ENCODE assay signal across 8 cellular contexts in the genomic region with DNA sequence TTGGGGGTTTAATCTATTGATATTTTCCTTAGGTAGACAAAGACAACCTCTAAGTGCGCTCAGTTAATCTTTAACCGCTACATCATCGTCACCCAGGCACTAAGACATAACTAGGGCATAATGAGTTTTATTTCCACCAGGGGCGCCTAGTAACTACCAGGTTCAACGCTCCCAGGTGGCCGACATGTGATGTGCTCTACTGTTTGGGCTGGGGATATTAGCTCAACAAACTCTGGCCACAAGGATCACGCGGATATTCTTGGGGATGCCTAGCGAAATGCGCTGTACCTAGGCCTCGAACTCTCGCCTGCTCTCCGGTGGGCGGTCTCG. TPM values are rescaled to one million over a fixed set of nuclear protein-coding genes. Genes with fewer than 3 reads are reported as not detected.
A peak's percentile ranks its signal among the peaks of the same experiment; 100 is the strongest.
DNase-seq lines count a peak whose midpoint lies in the region; ATAC-seq and TF ChIP-seq lines count a peak whose summit lies in the region.

No MANE protein-coding gene starts in this region.

- CTCF ChIA-PET in GM10248 (lab: Yijun Ruan, JAX): interaction anchor here (0.5 to 1.2 kb wide), 8 partner anchors 9 to 157 kb away, joined by 3 to 6 read pairs (median 3); no protein-coding TSS in a partner anchor

- H3K27me3 ChIP-seq in body of pancreas (no peaks in the 10 kb centered on the region), kidney epithelial cell (ENCODE audit: control insufficient read depth, insufficient read depth, low read length) (no peaks in the 10 kb centered on the region)

- H3K27ac Mint-ChIP-seq in stimulated activated memory B cell treated with anti-CD40 and anti-IgM and Interleukin-4, amounts not matched to agents 10 μg/mL and 1 μg/mL and 100 μg/mL, for 72 hours: peak overlapping the region; percentile 97

- H3K4me3 Mint-ChIP-seq in stimulated activated memory B cell treated with anti-CD40 and anti-IgM and Interleukin-4, amounts not matched to agents 10 μg/mL and 1 μg/mL and 100 μg/mL, for 72 hours: peak overlapping the region; percentile 97

- H3K4me3 ChIP-seq in body of pancreas (peak overlapping the region; percentile 68), kidney epithelial cell (ENCODE audit: low read depth, low read length) (peak overlapping the region; percentile 67)

- no peaks in the 10 kb centered on the region for H3K9me3 ChIP-seq in body of pancreas

- no peak for TF ChIP-seq POLR2A in body of pancreas (IDR thresholded peaks at IDR 0.05)

- H3K36me3 ChIP-seq in body of pancreas (replicated peaks in 1 of 2; ENCODE audit: insufficient read depth in 1 of 2, low read depth in 2 of 2) (no peaks in the 10 kb centered on the region), kidney epithelial cell (ENCODE audit: control insufficient read depth, insufficient read depth, low read length) (no peaks in the 10 kb centered on the region)

- POLR2A ChIA-PET in GM10248 (lab: Yijun Ruan, JAX): interaction anchor here (0.7 kb wide), 1 partner anchor 152 kb away, joined by 3 read pairs; a partner anchor contains a TSS

- intact Hi-C loops in body of pancreas (cut with DNase I): no loop called here

- ATAC-seq in GM21619 (IDR thresholded peaks at IDR 0.05; ENCODE audit: unreplicated experiment) (peak; percentile 43), body of pancreas (peak; percentile 51)
- ATAC-seq in stimulated activated memory B cell treated with anti-CD40 and anti-IgM and Interleukin-4, amounts not matched to agents 10 μg/mL and 1 μg/mL and 100 μg/mL, for 72 hours: peak; percentile 73

- TF ChIP-seq CTCF in GM10248 (IDR thresholded peaks at IDR 0.05; ENCODE audit: control extremely low read depth, extremely low read depth, low read depth, missing control alignments): peak; percentile 44
- TF ChIP-seq CTCF in body of pancreas (IDR thresholded peaks at IDR 0.05): peak in 6 of 7 experiments; percentile 11 to 74 (median 62)
- TF ChIP-seq CTCF in kidney epithelial cell (IDR thresholded peaks at IDR 0.05; ENCODE audit: insufficient read depth, low read length, poor library complexity, severe bottlenecking): peak; percentile 53

- H3K4me1 ChIP-seq in body of pancreas: peaks cover 37% of the 10 kb centered on the region

- H3K9me3 Mint-ChIP-seq in stimulated activated memory B cell treated with anti-CD40 and anti-IgM and Interleukin-4, amounts not matched to agents 10 μg/mL and 1 μg/mL and 100 μg/mL, for 72 hours: no peaks in the 10 kb centered on the region

- H3K27me3 Mint-ChIP-seq in stimulated activated memory B cell treated with anti-CD40 and anti-IgM and Interleukin-4, amounts not matched to agents 10 μg/mL and 1 μg/mL and 100 μg/mL, for 72 hours: no peaks in the 10 kb centered on the region

- H3K4me1 Mint-ChIP-seq in stimulated activated memory B cell treated with anti-CD40 and anti-IgM and Interleukin-4, amounts not matched to agents 10 μg/mL and 1 μg/mL and 100 μg/mL, for 72 hours: peaks cover 52% of the 10 kb centered on the region

- 0% methylated on average over 12 to 15 of the region's 15 CpGs for WGBS in body of pancreas, 2 donors

- peaks cover 13% of the 10 kb centered on the region for H3K36me3 Mint-ChIP-seq in stimulated activated memory B cell treated with anti-CD40 and anti-IgM and Interleukin-4, amounts not matched to agents 10 μg/mL and 1 μg/mL and 100 μg/mL, for 72 hours

- DNase-seq in GM10248 (ENCODE audit: extremely low spot score) (peak; percentile 67), HuH-7.5 (ENCODE audit: low spot score) (peak; percentile 70), SHP77 (lab: John Stamatoyannopoulos, UW) (peak; percentile 36 to 75), body of pancreas (peak; percentile 67 to 86 (median 76)), kidney epithelial cell (ENCODE audit: low read depth) (peak; percentile 72), mesenteric fat pad (ENCODE audit: low spot score) (no peak)

- peak overlapping the region; percentile 95 to 99 (median 97) for H3K27ac ChIP-seq in body of pancreas

RNA-seq across cellular contexts. Expression of a gene that starts 0.9 kb away (rescaled TPM):
- total RNA-seq in body of pancreas: 10 to 100 TPM in 1 of 2 donors, 1 to 10 TPM in 1; 4.0 to 10.1 TPM
- 9.3 and 9.6 TPM in 2 replicates for total RNA-seq in kidney epithelial cell
- total RNA-seq in mesenteric fat pad: 7.1 TPM
